In the genomic region with DNA sequence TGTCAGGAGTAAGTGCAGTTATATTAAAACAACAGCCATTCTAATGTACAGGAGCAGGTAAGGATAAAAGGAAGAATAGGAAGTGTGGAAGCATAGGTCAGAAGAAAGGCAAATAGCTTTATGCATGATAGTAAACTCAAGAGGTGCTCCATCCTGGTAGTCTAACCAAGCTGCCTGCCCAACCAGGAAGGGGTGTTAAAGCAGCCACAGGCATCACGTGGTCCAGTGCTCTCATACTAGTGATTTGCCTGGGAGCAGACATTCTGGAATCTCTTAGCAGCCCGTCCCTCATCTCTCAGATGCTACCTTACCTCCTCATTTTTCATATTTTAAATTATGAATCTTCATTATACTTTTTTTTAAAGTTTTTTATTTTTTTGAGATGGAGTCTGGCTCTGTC, we compare ENCODE assay signal across 25 cellular contexts.
"Had no signal": no experiment of that assay in that cellular context is flagged by ENCODE, and none has a peak within 500 bp of the region (broad histone marks: within the 10 kb centered on the region; RNA-seq: fewer than 3 reads in every experiment).

No MANE protein-coding gene starts in this region.

- ATAC-seq: activated CD4-positive, alpha-beta T cell treated with anti-CD3 and anti-CD28 coated beads for 36 hours; activated CD4-positive, CD25-positive, alpha-beta regulatory T cell treated with anti-CD3 and anti-CD28 coated beads, Interleukin-2, amount 50 U/mL, for 24 hours; activated CD8-positive, alpha-beta T cell treated with anti-CD3 and anti-CD28 coated beads, Interleukin-2, amount 10 ng/mL, durations not matched to agents 7 days and 5 days; activated naive CD8-positive, alpha-beta T cell treated with anti-CD3 and anti-CD28 coated beads, Interleukin-2, amount 50 U/mL, for 24 hours; PC-3; Right ventricle myocardium inferior; WTC11 had no signal

- DNase-seq: activated CD4-positive, alpha-beta T cell treated with anti-CD3 and anti-CD28 coated beads for 36 hours; activated CD4-positive, alpha-beta T cell treated with anti-CD3 and anti-CD28 coated beads, Interleukin-2, amount 10 ng/mL, durations not matched to agents 7 days and 5 days; activated CD4-positive, alpha-beta T cell treated with anti-CD3 and anti-CD28 coated beads, Interleukin-2, amount 50 U/mL, for 48 hours; activated CD8-positive, alpha-beta memory T cell treated with anti-CD3 and anti-CD28 coated beads, Interleukin-2, amount 50 U/mL, for 4 hours; activated CD8-positive, alpha-beta T cell treated with anti-CD3 and anti-CD28 coated beads, Interleukin-2, amount 10 ng/mL, durations not matched to agents 7 days and 5 days; activated effector memory CD4-positive, alpha-beta T cell treated with Interleukin-2 at 50 U/mL for 16 hours; activated naive CD4-positive, alpha-beta T cell treated with anti-CD3 and anti-CD28 coated beads, Interleukin-2, amount 10 ng/mL, durations not matched to agents 7 days and 5 days; activated naive CD8-positive, alpha-beta T cell treated with anti-CD3 and anti-CD28 coated beads, Interleukin-2, amount 50 U/mL, for 24 hours; activated T-cell treated with anti-CD3 and anti-CD28 coated beads, Interleukin-2, amount 50 U/mL, for 48 hours; anterior cingulate cortex; caudate nucleus; cerebellar nuclear complex; NCI-H1092 treated with DMSO at 0.1 percent for 48 hours; NCI-H2081; NCI-H2171 treated with DMSO at 0.1 percent for 48 hours; NCI-H2227 treated with DMSO at 0.1 percent for 48 hours; NCI-H446; NCI-H526; NCI-H748 treated with DMSO at 0.1 percent for 48 hours; NK-92 treated with Interleukin-12 subunit alpha and Interleukin-12 subunit beta, amount 100 ng/mL, for 24 hours; PC-3; Peyer's patch had no signal
